ENCODE assay signal across 8 cellular contexts in genomic region chr1:66371233-66372005, GRCh38.
DNase-seq lines count a peak whose midpoint lies in the region; FAIRE-seq and TF ChIP-seq lines count a peak whose summit lies in the region.

No MANE protein-coding gene starts in this region.

- DNase-seq in A172 (ENCODE audit: low spot score): peak; percentile 32
- DNase-seq in GM19239 (ENCODE audit: insufficient read length, low spot score): no peak
- DNase-seq in RPMI7951 (ENCODE audit: low read depth): peak; percentile 13
- peak; percentile 83 for DNase-seq in glomerular endothelial cell (ENCODE audit: extremely low read depth, low read depth, low spot score)
- peak in 1 of 2 donors; percentile 37 for DNase-seq in tibial artery
- DNase-seq in COR-L47 (lab: John Stamatoyannopoulos, UW): no peak
- DNase-seq in prostate gland (ENCODE audit: low spot score): no peak
- DNase-seq in DMS 273 treated with DMSO at 0.1 percent for 48 hours (lab: John Stamatoyannopoulos, UW): no peak

- 68% methylated on average over 7 of the region's 7 CpGs for WGBS in prostate gland

- H3K4me1 ChIP-seq in tibial artery (peaks cover 0 to 27% (median 12%) of the 10 kb centered on the region in 4 donors), prostate gland (replicated peaks) (no peaks in the 10 kb centered on the region)

- FAIRE-seq in GM19239 (lab: Jason Lieb, UNC): peak; percentile 93

- intact Hi-C loops in tibial artery (cut with DNase I; ENCODE audit: low total_unique reads) (no loop called here), prostate gland (cut with DNase I) (no loop called here)

- no peak for TF ChIP-seq POLR2A in prostate gland (IDR thresholded peaks at IDR 0.05)

- H3K27me3 ChIP-seq in tibial artery (no peaks in the 10 kb centered on the region), prostate gland (replicated peaks; ENCODE audit: insufficient read depth) (no peaks in the 10 kb centered on the region)

- TF ChIP-seq CTCF in tibial artery (IDR thresholded peaks at IDR 0.05) (no peak), prostate gland (IDR thresholded peaks at IDR 0.05) (no peak)

- H3K27ac ChIP-seq in tibial artery (peak overlapping the region; percentile 42 to 48), prostate gland (no peak overlapping the region)

- no peak overlapping the region for H3K4me3 ChIP-seq in tibial artery
- H3K4me3 ChIP-seq in prostate gland: no peak overlapping the region

- peaks cover 18 to 59% (median 27%) of the 10 kb centered on the region in 3 donors for H3K36me3 ChIP-seq in tibial artery
- H3K36me3 ChIP-seq in prostate gland: peaks cover 0 to 5% of the 10 kb centered on the region in 2 donors

- H3K9me3 ChIP-seq in tibial artery: no peaks in the 10 kb centered on the region
- H3K9me3 ChIP-seq in prostate gland: no peaks in the 10 kb centered on the region

Comparison
In these comparisons a context has a peak if more than half of its experiments do, and no peak if none do; other contexts are left out.
1. DNase-seq: peak in A172 (single experiment), RPMI7951 (single experiment) and glomerular endothelial cell (single experiment); none in GM19239 (single experiment), COR-L47 (single experiment), prostate gland (single experiment) and DMS 273 treated with DMSO at 0.1 percent for 48 hours (single experiment).
2. H3K27ac ChIP-seq: peak in tibial artery (2 of 2); none in prostate gland (0 of 2).